Comparison of ENCODE assay signal across 1 cellular context in genomic region chr17:82518826-82519810, GRCh38.
A peak's percentile ranks its signal among the peaks of the same experiment; 100 is the strongest.
TF ChIP-seq lines count a peak whose summit lies in the region.

FOXK2 (plus strand) TSS chr17:82519732; CDS start chr17:82519889, 157 bp downstream.

TF ChIP-seq in K562, 482 proteins besides CTCF, POLR2A, EP300 and RAD21 (continued from another document and continues in another):
- TF ChIP-seq AFF1 (IDR thresholded peaks at IDR 0.05; ENCODE audit: low read depth in 1 of 2, partially characterized antibody in 2 of 2) (peak; percentile 47 to 52), ZNF511 (CRISPR knock-in tag; IDR thresholded peaks at IDR 0.05) (no peak; the same call in 1 of the 2 replicates), FUS (optimal IDR thresholded peaks at IDR 0.05; ENCODE audit: low read depth, low read length) (peak; percentile 27), CHCHD3 (CRISPR knock-in tag; IDR thresholded peaks at IDR 0.05) (no peak), ARID4B (CRISPR knock-in tag; IDR thresholded peaks at IDR 0.05) (no peak; the same call in 1 of the 2 replicates), MNT (conservative IDR thresholded peaks at IDR 0.05) (peak; percentile 58 to 87), ZNF224 (CRISPR knock-in tag; IDR thresholded peaks at IDR 0.05) (no peak), NCOA4 (IDR thresholded peaks at IDR 0.05; ENCODE audit: partially characterized antibody) (no peak), BCOR (IDR thresholded peaks at IDR 0.05) (peak; percentile 97), CEBPB (tag; IDR thresholded peaks at IDR 0.05) (peak; percentile 76), LARP7 (IDR thresholded peaks at IDR 0.05) (peak; percentile 73; the same call in 1 of the 2 replicates), ZBTB7A (IDR thresholded peaks at IDR 0.05; ENCODE audit: borderline replicate concordance, control insufficient read depth, low read depth, low read length) (peak; percentile 94), HMGXB4 (CRISPR knock-in tag; IDR thresholded peaks at IDR 0.05) (peak; percentile 95), HMG20A (CRISPR knock-in tag; conservative IDR thresholded peaks at IDR 0.05) (no peak), GATAD2B (IDR thresholded peaks at IDR 0.05; ENCODE audit: borderline replicate concordance) (peak; percentile 99), ZNF764 (CRISPR knock-in tag; IDR thresholded peaks at IDR 0.05; ENCODE audit: low read depth) (no peak), ZNF134 (CRISPR knock-in tag; conservative IDR thresholded peaks at IDR 0.05) (no peak), ZNF280A (IDR thresholded peaks at IDR 0.05; ENCODE audit: low read depth, partially characterized antibody) (no peak), ILK (tag; IDR thresholded peaks at IDR 0.05; ENCODE audit: borderline replicate concordance, low read depth) (no peak), CC2D1A (IDR thresholded peaks at IDR 0.05) (peak; percentile 81), PURB (CRISPR knock-in tag; IDR thresholded peaks at IDR 0.05; ENCODE audit: low read depth) (no peak), PHF8 (IDR thresholded peaks at IDR 0.05; ENCODE audit: borderline replicate concordance, low read length) (peak; percentile 68; the same call in 1 of the 2 replicates), ZNF124 (CRISPR knock-in tag; IDR thresholded peaks at IDR 0.05) (no peak), VEZF1 (CRISPR knock-in tag; IDR thresholded peaks at IDR 0.05) (peak; percentile 55), STAT5A (IDR thresholded peaks at IDR 0.05; ENCODE audit: borderline replicate concordance, low read length) (no peak), TRIM25 (IDR thresholded peaks at IDR 0.05; ENCODE audit: borderline replicate concordance) (peak; percentile 91; the same call in 1 of the 2 replicates), ZBTB43 (CRISPR knock-in tag; IDR thresholded peaks at IDR 0.05) (0 out of 2 replicates have a peak, but pooled peaks have one; percentile 47), HDAC6 (IDR thresholded peaks at IDR 0.05; ENCODE audit: low read depth, low read length) (no peak), GMEB1 (CRISPR knock-in tag; IDR thresholded peaks at IDR 0.05) (peak; percentile 99), MAX (CRISPR knock-in tag; IDR thresholded peaks at IDR 0.05) (peak; percentile 90), ZNF23 (CRISPR knock-in tag; IDR thresholded peaks at IDR 0.05) (no peak), FOXJ2 (tag; IDR thresholded peaks at IDR 0.05) (no peak), ELK3 (CRISPR knock-in tag; IDR thresholded peaks at IDR 0.05) (no peak)
